ENCODE assay signal across 8 cellular contexts in genomic region chr5:10355071-10355889, GRCh38.
DNase-seq lines count a peak whose midpoint lies in the region; ATAC-seq and FAIRE-seq lines count a peak whose summit lies in the region.

No MANE protein-coding gene starts in this region.

- H3K4me1 ChIP-seq in neuron (ENCODE audit: insufficient read depth, low read length): peaks cover 23% of the 10 kb centered on the region

- H3K27me3 Mint-ChIP-seq in effector memory CD8-positive, alpha-beta T cell: no peaks in the 10 kb centered on the region

- peak overlapping the region; percentile 79 for H3K4me3 ChIP-seq in neuron (ENCODE audit: low read length)

- no peaks in the 10 kb centered on the region for H3K9me3 Mint-ChIP-seq in effector memory CD8-positive, alpha-beta T cell

- H2AFZ ChIP-seq in neuron (ENCODE audit: low read depth, low read length): no peak overlapping the region

- H3K27ac Mint-ChIP-seq in effector memory CD8-positive, alpha-beta T cell: peak overlapping the region; percentile 98 to 99

- H3K36me3 ChIP-seq in neuron (ENCODE audit: insufficient read depth, low read length): peaks cover 5% of the 10 kb centered on the region

- H3K4me1 Mint-ChIP-seq in effector memory CD8-positive, alpha-beta T cell (ENCODE audit: low read depth in 2 of 2): peaks cover 24 to 46% of the 10 kb centered on the region in 2 donors

- FAIRE-seq in RCC 7860 (lab: Jason Lieb, UNC): peak; percentile 62

- H3K4me3 Mint-ChIP-seq in effector memory CD8-positive, alpha-beta T cell: peak overlapping the region; percentile 99

- H3K9me3 ChIP-seq in neuron (ENCODE audit: low read length): no peaks in the 10 kb centered on the region

- DNase-seq in EL (peak; percentile 80), RCC 7860 (ENCODE audit: low spot score) (peak; percentile 25), anterior cingulate cortex (lab: John Stamatoyannopoulos, UW) (no peak), COR-L47 (lab: John Stamatoyannopoulos, UW) (no peak), nucleus accumbens (lab: John Stamatoyannopoulos, UW) (no peak)
- DNase-seq in effector memory CD8-positive, alpha-beta T cell: no peak

- H3K36me3 Mint-ChIP-seq in effector memory CD8-positive, alpha-beta T cell (ENCODE audit: insufficient read depth): peaks cover 29% of the 10 kb centered on the region

- no peaks in the 10 kb centered on the region for H3K27me3 ChIP-seq in neuron (ENCODE audit: insufficient read depth, low read length)

- ATAC-seq in HG02870 (IDR thresholded peaks at IDR 0.05; ENCODE audit: unreplicated experiment): peak; percentile 19
- no peak for ATAC-seq in effector memory CD8-positive, alpha-beta T cell (replicated peaks)

Comparison
In these comparisons a context has a peak if more than half of its experiments do, and no peak if none do; other contexts are left out.
1. DNase-seq: peak in EL (single experiment) and RCC 7860 (single experiment); none in effector memory CD8-positive, alpha-beta T cell (0 of 3), anterior cingulate cortex (0 of 58), COR-L47 (single experiment) and nucleus accumbens (0 of 56).